ENCODE assay signal across 1 cellular context in the genomic region with DNA sequence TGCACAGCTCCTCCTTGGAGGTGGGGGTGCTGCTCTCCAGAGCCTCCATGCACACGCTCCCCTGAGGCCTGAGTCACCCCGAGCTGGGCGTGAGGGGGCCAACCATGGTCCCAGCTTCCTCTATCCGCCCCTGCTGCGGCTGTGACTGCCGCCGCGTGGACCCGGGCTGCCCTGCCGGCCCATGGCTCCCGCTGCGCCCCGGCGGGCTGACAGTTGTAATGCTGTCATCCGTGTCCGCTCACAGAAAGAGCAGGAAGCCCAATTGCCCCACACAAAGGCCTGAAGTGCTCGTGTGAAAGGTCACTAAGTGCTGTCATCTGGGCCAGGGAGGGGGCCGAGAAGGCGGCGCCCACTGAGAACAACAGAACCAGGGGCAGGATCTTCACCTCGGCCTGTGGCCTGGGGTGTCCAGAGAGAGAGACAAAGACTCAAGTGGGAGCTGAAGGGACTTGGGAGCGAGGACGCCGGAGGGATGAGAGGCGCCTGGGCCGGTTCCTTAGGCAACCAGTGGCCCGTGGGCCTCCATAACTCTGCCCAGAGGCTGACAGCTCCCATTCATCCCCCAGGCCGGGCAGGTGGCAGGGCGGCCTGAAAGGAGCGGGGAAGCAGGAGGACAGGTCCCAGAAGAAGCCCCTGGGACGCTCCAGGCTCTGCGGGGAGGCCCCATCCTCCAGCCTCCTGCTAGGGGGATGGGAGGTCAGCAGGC.
TF ChIP-seq lines count a peak whose summit lies in the region.

No MANE protein-coding gene starts in this region.

TF ChIP-seq in GM12878, 131 proteins besides CTCF, POLR2A, EP300 and RAD21:
- TF ChIP-seq, protein P1, sequence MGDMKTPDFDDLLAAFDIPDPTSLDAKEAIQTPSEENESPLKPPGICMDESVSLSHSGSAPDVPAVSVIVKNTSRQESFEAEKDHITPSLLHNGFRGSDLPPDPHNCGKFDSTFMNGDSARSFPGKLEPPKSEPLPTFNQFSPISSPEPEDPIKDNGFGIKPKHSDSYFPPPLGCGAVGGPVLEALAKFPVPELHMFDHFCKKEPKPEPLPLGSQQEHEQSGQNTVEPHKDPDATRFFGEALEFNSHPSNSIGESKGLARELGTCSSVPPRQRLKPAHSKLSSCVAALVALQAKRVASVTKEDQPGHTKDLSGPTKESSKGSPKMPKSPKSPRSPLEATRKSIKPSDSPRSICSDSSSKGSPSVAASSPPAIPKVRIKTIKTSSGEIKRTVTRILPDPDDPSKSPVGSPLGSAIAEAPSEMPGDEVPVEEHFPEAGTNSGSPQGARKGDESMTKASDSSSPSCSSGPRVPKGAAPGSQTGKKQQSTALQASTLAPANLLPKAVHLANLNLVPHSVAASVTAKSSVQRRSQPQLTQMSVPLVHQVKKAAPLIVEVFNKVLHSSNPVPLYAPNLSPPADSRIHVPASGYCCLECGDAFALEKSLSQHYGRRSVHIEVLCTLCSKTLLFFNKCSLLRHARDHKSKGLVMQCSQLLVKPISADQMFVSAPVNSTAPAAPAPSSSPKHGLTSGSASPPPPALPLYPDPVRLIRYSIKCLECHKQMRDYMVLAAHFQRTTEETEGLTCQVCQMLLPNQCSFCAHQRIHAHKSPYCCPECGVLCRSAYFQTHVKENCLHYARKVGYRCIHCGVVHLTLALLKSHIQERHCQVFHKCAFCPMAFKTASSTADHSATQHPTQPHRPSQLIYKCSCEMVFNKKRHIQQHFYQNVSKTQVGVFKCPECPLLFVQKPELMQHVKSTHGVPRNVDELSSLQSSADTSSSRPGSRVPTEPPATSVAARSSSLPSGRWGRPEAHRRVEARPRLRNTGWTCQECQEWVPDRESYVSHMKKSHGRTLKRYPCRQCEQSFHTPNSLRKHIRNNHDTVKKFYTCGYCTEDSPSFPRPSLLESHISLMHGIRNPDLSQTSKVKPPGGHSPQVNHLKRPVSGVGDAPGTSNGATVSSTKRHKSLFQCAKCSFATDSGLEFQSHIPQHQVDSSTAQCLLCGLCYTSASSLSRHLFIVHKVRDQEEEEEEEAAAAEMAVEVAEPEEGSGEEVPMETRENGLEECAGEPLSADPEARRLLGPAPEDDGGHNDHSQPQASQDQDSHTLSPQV (IDR thresholded peaks at IDR 0.05): no peak
- TF ChIP-seq, protein P2, sequence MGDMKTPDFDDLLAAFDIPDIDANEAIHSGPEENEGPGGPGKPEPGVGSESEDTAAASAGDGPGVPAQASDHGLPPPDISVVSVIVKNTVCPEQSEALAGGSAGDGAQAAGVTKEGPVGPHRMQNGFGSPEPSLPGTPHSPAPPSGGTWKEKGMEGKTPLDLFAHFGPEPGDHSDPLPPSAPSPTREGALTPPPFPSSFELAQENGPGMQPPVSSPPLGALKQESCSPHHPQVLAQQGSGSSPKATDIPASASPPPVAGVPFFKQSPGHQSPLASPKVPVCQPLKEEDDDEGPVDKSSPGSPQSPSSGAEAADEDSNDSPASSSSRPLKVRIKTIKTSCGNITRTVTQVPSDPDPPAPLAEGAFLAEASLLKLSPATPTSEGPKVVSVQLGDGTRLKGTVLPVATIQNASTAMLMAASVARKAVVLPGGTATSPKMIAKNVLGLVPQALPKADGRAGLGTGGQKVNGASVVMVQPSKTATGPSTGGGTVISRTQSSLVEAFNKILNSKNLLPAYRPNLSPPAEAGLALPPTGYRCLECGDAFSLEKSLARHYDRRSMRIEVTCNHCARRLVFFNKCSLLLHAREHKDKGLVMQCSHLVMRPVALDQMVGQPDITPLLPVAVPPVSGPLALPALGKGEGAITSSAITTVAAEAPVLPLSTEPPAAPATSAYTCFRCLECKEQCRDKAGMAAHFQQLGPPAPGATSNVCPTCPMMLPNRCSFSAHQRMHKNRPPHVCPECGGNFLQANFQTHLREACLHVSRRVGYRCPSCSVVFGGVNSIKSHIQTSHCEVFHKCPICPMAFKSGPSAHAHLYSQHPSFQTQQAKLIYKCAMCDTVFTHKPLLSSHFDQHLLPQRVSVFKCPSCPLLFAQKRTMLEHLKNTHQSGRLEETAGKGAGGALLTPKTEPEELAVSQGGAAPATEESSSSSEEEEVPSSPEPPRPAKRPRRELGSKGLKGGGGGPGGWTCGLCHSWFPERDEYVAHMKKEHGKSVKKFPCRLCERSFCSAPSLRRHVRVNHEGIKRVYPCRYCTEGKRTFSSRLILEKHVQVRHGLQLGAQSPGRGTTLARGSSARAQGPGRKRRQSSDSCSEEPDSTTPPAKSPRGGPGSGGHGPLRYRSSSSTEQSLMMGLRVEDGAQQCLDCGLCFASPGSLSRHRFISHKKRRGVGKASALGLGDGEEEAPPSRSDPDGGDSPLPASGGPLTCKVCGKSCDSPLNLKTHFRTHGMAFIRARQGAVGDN (IDR thresholded peaks at IDR 0.05): no peak
- TF ChIP-seq CBX3 (IDR thresholded peaks at IDR 0.05; ENCODE audit: borderline replicate concordance, low read depth): no peak
- TF ChIP-seq ASH2L (IDR thresholded peaks at IDR 0.05; ENCODE audit: borderline replicate concordance, low read depth): no peak
- TF ChIP-seq, protein P3, sequence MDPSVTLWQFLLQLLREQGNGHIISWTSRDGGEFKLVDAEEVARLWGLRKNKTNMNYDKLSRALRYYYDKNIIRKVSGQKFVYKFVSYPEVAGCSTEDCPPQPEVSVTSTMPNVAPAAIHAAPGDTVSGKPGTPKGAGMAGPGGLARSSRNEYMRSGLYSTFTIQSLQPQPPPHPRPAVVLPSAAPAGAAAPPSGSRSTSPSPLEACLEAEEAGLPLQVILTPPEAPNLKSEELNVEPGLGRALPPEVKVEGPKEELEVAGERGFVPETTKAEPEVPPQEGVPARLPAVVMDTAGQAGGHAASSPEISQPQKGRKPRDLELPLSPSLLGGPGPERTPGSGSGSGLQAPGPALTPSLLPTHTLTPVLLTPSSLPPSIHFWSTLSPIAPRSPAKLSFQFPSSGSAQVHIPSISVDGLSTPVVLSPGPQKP (IDR thresholded peaks at IDR 0.05; ENCODE audit: low read depth, low read length): no peak
- TF ChIP-seq, protein P4, sequence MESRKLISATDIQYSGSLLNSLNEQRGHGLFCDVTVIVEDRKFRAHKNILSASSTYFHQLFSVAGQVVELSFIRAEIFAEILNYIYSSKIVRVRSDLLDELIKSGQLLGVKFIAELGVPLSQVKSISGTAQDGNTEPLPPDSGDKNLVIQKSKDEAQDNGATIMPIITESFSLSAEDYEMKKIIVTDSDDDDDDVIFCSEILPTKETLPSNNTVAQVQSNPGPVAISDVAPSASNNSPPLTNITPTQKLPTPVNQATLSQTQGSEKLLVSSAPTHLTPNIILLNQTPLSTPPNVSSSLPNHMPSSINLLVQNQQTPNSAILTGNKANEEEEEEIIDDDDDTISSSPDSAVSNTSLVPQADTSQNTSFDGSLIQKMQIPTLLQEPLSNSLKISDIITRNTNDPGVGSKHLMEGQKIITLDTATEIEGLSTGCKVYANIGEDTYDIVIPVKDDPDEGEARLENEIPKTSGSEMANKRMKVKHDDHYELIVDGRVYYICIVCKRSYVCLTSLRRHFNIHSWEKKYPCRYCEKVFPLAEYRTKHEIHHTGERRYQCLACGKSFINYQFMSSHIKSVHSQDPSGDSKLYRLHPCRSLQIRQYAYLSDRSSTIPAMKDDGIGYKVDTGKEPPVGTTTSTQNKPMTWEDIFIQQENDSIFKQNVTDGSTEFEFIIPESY (IDR thresholded peaks at IDR 0.05): no peak
- TF ChIP-seq, protein P5, sequence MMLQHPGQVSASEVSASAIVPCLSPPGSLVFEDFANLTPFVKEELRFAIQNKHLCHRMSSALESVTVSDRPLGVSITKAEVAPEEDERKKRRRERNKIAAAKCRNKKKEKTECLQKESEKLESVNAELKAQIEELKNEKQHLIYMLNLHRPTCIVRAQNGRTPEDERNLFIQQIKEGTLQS (IDR thresholded peaks at IDR 0.05; ENCODE audit: borderline replicate concordance, extremely low read depth, low read depth, low read length): no peak
- no peak for TF ChIP-seq ZZZ3 (IDR thresholded peaks at IDR 0.05; ENCODE audit: control insufficient read depth, insufficient read length, low read depth)
- TF ChIP-seq SMAD5 (IDR thresholded peaks at IDR 0.05; ENCODE audit: low read depth): no peak
- TF ChIP-seq, protein P6, sequence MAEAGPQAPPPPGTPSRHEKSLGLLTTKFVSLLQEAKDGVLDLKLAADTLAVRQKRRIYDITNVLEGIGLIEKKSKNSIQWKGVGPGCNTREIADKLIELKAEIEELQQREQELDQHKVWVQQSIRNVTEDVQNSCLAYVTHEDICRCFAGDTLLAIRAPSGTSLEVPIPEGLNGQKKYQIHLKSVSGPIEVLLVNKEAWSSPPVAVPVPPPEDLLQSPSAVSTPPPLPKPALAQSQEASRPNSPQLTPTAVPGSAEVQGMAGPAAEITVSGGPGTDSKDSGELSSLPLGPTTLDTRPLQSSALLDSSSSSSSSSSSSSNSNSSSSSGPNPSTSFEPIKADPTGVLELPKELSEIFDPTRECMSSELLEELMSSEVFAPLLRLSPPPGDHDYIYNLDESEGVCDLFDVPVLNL (IDR thresholded peaks at IDR 0.05; ENCODE audit: low read depth, low read length): no peak
- no peak for TF ChIP-seq CREB1 (IDR thresholded peaks at IDR 0.05; ENCODE audit: low read depth)
- TF ChIP-seq BACH1 (IDR thresholded peaks at IDR 0.05; ENCODE audit: borderline replicate concordance): no peak
- TF ChIP-seq, protein P7, sequence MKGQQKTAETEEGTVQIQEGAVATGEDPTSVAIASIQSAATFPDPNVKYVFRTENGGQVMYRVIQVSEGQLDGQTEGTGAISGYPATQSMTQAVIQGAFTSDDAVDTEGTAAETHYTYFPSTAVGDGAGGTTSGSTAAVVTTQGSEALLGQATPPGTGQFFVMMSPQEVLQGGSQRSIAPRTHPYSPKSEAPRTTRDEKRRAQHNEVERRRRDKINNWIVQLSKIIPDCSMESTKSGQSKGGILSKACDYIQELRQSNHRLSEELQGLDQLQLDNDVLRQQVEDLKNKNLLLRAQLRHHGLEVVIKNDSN (IDR thresholded peaks at IDR 0.05; ENCODE audit: borderline replicate concordance, extremely low read length, insufficient read depth, low read depth, low read length): no peak
- TF ChIP-seq HDGF (IDR thresholded peaks at IDR 0.05): no peak
- TF ChIP-seq ZNF384 (IDR thresholded peaks at IDR 0.05; ENCODE audit: borderline replicate concordance, low read depth, low read length): no peak
